ENCODE assay signal across 1 cellular context in the genomic region with DNA sequence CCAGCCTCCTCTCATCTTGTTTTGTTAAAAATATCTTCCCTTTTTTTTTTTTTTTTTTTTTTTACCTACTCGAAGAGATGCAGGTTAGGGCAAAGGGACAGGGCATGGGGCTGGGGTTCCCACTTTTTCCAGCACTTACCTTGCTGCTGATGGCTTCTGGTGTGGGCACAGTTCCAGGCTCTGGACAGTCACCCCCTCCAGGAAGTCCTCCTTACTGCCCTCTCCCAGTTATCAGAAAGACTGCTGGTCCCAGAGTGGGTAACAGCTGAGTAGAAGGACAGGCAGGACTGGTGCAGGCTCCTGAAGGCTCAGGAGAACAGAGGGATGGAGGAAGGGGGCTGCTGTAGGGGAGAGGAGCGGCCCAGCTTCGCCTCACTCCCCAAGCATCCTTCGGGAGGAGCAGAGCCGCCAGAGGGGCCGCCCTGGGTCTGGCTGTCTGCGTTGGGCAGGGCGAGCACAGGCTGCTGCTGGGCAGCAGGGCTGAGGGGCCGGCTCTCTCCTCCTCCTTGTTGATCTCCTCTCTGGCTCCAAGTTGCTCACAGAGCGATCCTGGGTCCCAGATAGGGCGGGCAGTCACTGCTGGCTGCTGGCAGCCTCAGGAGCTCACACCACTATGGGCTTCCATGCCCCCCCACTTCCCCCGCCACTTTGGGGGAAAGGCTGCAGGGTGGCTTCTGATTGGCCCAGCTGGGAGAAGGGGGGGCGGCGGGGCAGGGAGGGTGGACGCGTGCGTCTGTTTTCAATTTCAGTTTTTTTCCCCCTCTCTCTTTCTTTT.
TF ChIP-seq lines count a peak whose summit lies in the region.

A gene (minus strand): TSS at position 588 of the 775 bp plus-strand sequence. CDS start 18,798 bp downstream, outside the sequence.

TF ChIP-seq in K562, 482 proteins besides CTCF, POLR2A, EP300 and RAD21:
- TF ChIP-seq, protein P1, sequence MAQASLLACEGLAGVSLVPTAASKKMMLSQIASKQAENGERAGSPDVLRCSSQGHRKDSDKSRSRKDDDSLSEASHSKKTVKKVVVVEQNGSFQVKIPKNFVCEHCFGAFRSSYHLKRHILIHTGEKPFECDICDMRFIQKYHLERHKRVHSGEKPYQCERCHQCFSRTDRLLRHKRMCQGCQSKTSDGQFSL (CRISPR knock-in tag; IDR thresholded peaks at IDR 0.05) = peak; percentile 88
- TF ChIP-seq, protein P1 (tag; IDR thresholded peaks at IDR 0.05) = 0 out of 4 replicates have a peak, but pooled peaks of 1 of the 2 experiments have one; percentile 45
- TF ChIP-seq ZFP36 (IDR thresholded peaks at IDR 0.05; ENCODE audit: low read depth, low read length, partially characterized antibody) (peak; percentile 97), ZNF436 (CRISPR knock-in tag; IDR thresholded peaks at IDR 0.05) (peak; percentile 74), ZNF695 (CRISPR knock-in tag; IDR thresholded peaks at IDR 0.05) (no peak), RBM25 (IDR thresholded peaks at IDR 0.05; ENCODE audit: low read depth, low read length, severe bottlenecking) (peak; percentile 68), NRF1 (conservative IDR thresholded peaks at IDR 0.05 in 1 of 2, IDR thresholded peaks at IDR 0.05 in 1 of 2) (peak in 1 of 2 experiments; percentile 24; a peak in 1 of 4 replicates), EGR1 (conservative IDR thresholded peaks at IDR 0.05) (no peak), NCOA4 (IDR thresholded peaks at IDR 0.05; ENCODE audit: partially characterized antibody) (no peak)
- TF ChIP-seq, protein P2, sequence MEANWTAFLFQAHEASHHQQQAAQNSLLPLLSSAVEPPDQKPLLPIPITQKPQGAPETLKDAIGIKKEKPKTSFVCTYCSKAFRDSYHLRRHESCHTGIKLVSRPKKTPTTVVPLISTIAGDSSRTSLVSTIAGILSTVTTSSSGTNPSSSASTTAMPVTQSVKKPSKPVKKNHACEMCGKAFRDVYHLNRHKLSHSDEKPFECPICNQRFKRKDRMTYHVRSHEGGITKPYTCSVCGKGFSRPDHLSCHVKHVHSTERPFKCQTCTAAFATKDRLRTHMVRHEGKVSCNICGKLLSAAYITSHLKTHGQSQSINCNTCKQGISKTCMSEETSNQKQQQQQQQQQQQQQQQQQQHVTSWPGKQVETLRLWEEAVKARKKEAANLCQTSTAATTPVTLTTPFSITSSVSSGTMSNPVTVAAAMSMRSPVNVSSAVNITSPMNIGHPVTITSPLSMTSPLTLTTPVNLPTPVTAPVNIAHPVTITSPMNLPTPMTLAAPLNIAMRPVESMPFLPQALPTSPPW (CRISPR knock-in tag; IDR thresholded peaks at IDR 0.05) = peak; percentile 86
TF ChIP-seq in K562: peak in this region for 6.
